17 cellular contexts compared by ENCODE assay signal in the genomic region with DNA sequence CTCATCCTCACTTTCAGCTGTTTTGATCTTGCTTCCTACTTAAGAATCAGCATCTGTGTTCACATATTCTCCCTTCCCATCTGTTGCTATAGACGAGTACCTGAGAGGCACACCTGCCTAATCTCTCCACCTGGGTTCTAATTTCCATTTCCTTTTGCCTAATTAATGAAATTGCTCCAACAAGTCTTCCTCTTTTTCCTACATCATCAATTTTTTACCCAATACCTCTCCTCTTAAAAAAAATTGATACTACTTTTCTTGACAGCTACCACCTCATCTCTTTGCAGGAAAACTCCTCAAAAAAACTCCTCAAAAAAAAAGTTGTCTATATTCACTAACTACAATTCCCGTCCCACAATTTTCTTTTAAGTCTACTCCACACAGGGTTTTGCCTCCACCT.
"Had no signal": no experiment of that assay in that cellular context is flagged by ENCODE, and none has a peak within 500 bp of the region (broad histone marks: within the 10 kb centered on the region; RNA-seq: fewer than 3 reads in every experiment).

No MANE protein-coding gene starts in this region.

- H3K27ac ChIP-seq: RWPE1 had no signal

- DNase-seq: Karpas-422, MM.1S, NCI-H1092 treated with DMSO at 0.1 percent for 48 hours, NCI-H1436, NCI-H187, NCI-H2029, NCI-H2081 treated with DMSO at 0.1 percent for 48 hours, NCI-H2227 treated with DMSO at 0.1 percent for 48 hours, NCI-H524 treated with DMSO at 0.1 percent for 48 hours, NCI-H69, NCI-H774, SHP77, SK-N-SH, SW 1271, T-cell had no signal

- H3K9me3 ChIP-seq: SK-N-SH had no signal

- H3K9me3 Mint-ChIP-seq: T-cell; T-helper 1 cell treated with Interleukin-12 subunit alpha and Interleukin-12 subunit beta and Interleukin-4 antibody, amounts not matched to agents 30 μg/mL and 1 μg/mL, for 36 hours had no signal

- H3K27ac Mint-ChIP-seq: T-cell; T-helper 1 cell treated with Interleukin-12 subunit alpha and Interleukin-12 subunit beta and Interleukin-4 antibody, amounts not matched to agents 30 μg/mL and 1 μg/mL, for 36 hours had no signal

- ATAC-seq: T-cell had no signal

- H3K4me3 Mint-ChIP-seq: T-cell; T-helper 1 cell treated with Interleukin-12 subunit alpha and Interleukin-12 subunit beta and Interleukin-4 antibody, amounts not matched to agents 30 μg/mL and 1 μg/mL, for 36 hours had no signal

- H3K27me3 Mint-ChIP-seq: T-cell had no signal

- H3K4me2 ChIP-seq: SK-N-SH had no signal

- H3K9ac ChIP-seq: SK-N-SH had no signal
